ENCODE assay signal across 5 cellular contexts in genomic region chr19:8223442-8223841, GRCh38. TPM values are rescaled to one million over a fixed set of nuclear protein-coding genes. Genes with fewer than 3 reads are reported as not detected.
A peak's percentile ranks its signal among the peaks of the same experiment; 100 is the strongest.
DNase-seq lines count a peak whose midpoint lies in the region; ATAC-seq, FAIRE-seq and TF ChIP-seq lines count a peak whose summit lies in the region.
"Not testable (repeated sequence)": the region's sequence is repeated elsewhere in the genome, so short reads cannot be mapped to it uniquely, and the experiment has no call there.

No MANE protein-coding gene starts in this region.

- not testable (repeated sequence) for H3K36me3 Mint-ChIP-seq in MCF 10A (ENCODE audit: insufficient read depth, unreplicated experiment)

- CTCF ChIA-PET in HEK293 (lab: Yijun Ruan, JAX); HepG2 (lab: Yijun Ruan, JAX; ENCODE audit: low intra/inter-chr PET ratio, low total read pairs): not testable (repeated sequence)
- CTCF ChIA-PET in MCF 10A (lab: Yijun Ruan, JAX) = interaction anchor here (0.7 to 1.1 kb wide), 3 partner anchors 38 to 304 kb away, joined by 3 to 4 read pairs (median 3); no protein-coding TSS in a partner anchor

- not testable (repeated sequence) for TF ChIP-seq RAD21 in HepG2 (CRISPR knock-in tag; IDR thresholded peaks at IDR 0.05)

- H3K9ac ChIP-seq in HepG2 (ENCODE audit: insufficient read depth, low read depth, low read length) = not testable (repeated sequence)

- not testable (repeated sequence) for H3K27me3 ChIP-seq in HepG2 (ENCODE audit: control insufficient read depth in 1 of 2, insufficient read depth in 2 of 2, low read length in 2 of 2); thyroid gland

- H3K27me3 Mint-ChIP-seq in MCF 10A (ENCODE audit: insufficient read depth, unreplicated experiment) = not testable (repeated sequence)

- peaks cover 65% of the 10 kb centered on the region for H3K79me2 ChIP-seq in HepG2 (ENCODE audit: insufficient read depth, low read length)

- not testable (repeated sequence) for TF ChIP-seq CTCF in HEK293 (tag by site-specific recombination; IDR thresholded peaks at IDR 0.05); MCF 10A (IDR thresholded peaks at IDR 0.05; ENCODE audit: unreplicated experiment); HepG2 (CRISPR knock-in tag; IDR thresholded peaks at IDR 0.05); thyroid gland (IDR thresholded peaks at IDR 0.05)

- H3K36me3 ChIP-seq in HEK293 (ENCODE audit: control insufficient read depth in 2 of 2, insufficient read depth in 1 of 2, low read length in 2 of 2); thyroid gland: not testable (repeated sequence)
- peaks cover 4 to 33% of the 10 kb centered on the region in 2 experiments; a peak in 4 of 5 replicates for H3K36me3 ChIP-seq in HepG2 (replicated peaks in 1 of 2; ENCODE audit: control insufficient read depth in 1 of 2, insufficient read depth in 2 of 2, low read length in 2 of 2)

- H3K4me1 ChIP-seq in HEK293 (ENCODE audit: control insufficient read depth, insufficient read depth, low read length) = not testable (repeated sequence)
- H3K4me1 ChIP-seq in HepG2 (ENCODE audit: insufficient read depth, low read length) (peaks cover 15% of the 10 kb centered on the region), thyroid gland (peaks cover 27 to 28% of the 10 kb centered on the region in 2 donors)

- POLR2A ChIA-PET in HEK293 (lab: Yijun Ruan, JAX); HepG2 (lab: Yijun Ruan, JAX): not testable (repeated sequence)
- POLR2A ChIA-PET in MCF 10A (lab: Yijun Ruan, JAX) = interaction anchor here (2.3 kb wide), 1 partner anchor 17 kb away, joined by 11 read pairs; no protein-coding TSS in a partner anchor

- peak; percentile 33 for DNase-seq in MCF 10A (ENCODE audit: unreplicated experiment)
- DNase-seq in HepG2 (ENCODE audit: low spot score) = not testable (repeated sequence)
- peak; percentile 57 to 65 for DNase-seq in thyroid gland

- H3K9me3 Mint-ChIP-seq in MCF 10A (ENCODE audit: unreplicated experiment) = not testable (repeated sequence)

- peaks cover 14% of the 10 kb centered on the region for H4K20me1 ChIP-seq in HepG2 (ENCODE audit: insufficient read depth, low read length)

- H3K9me3 ChIP-seq in HEK293 (ENCODE audit: control insufficient read depth, insufficient read depth, low read depth, low read length); HepG2 (ENCODE audit: low read length); thyroid gland: not testable (repeated sequence)

- H2AFZ ChIP-seq in HepG2 (ENCODE audit: low read length) = not testable (repeated sequence)

- H3K4me1 Mint-ChIP-seq in MCF 10A (ENCODE audit: insufficient read depth, unreplicated experiment) = peaks cover 11% of the 10 kb centered on the region

- not testable (repeated sequence) for H3K27ac ChIP-seq in HEK293 (ENCODE audit: extremely low read depth, low read depth, low read length); HepG2 (ENCODE audit: extremely low read length, insufficient read depth, low read length)
- peak overlapping the region in 2 of 3 donors; percentile 53 to 82 for H3K27ac ChIP-seq in thyroid gland

- WGBS in HepG2 (ENCODE audit: low lambda C conversion rate) = 66% methylated on average over 7 of the region's 7 CpGs
- WGBS in thyroid gland, 2 donors = 36 to 43% methylated on average over 7 of the region's 7 CpGs

- H3K4me3 Mint-ChIP-seq in MCF 10A (ENCODE audit: unreplicated experiment) = not testable (repeated sequence)

- FAIRE-seq in HepG2 (lab: Jason Lieb, UNC) = not testable (repeated sequence)

- TF ChIP-seq EP300 in HepG2 (IDR thresholded peaks at IDR 0.05; ENCODE audit: low read depth in 2 of 2, low read length in 2 of 2); HepG2 (CRISPR knock-in tag; IDR thresholded peaks at IDR 0.05; ENCODE audit: borderline replicate concordance): not testable (repeated sequence)

- not testable (repeated sequence) for TF ChIP-seq POLR2A in HepG2 (IDR thresholded peaks at IDR 0.05; ENCODE audit: insufficient read depth in 1 of 2, low read depth in 2 of 2, low read length in 2 of 2); thyroid gland (IDR thresholded peaks at IDR 0.05)

- intact Hi-C loops in MCF 10A (cut with micrococcal nuclease) = loop anchor here (5.0 kb wide), 1 partner anchor 36 kb away; no protein-coding TSS in a partner anchor
- intact Hi-C loops in HepG2 (cut with micrococcal nuclease; ENCODE audit: unreplicated experiment); thyroid gland (cut with DNase I): not testable (repeated sequence)

- not testable (repeated sequence) for H3K27ac Mint-ChIP-seq in MCF 10A (ENCODE audit: low read depth, unreplicated experiment)

- H3K4me2 ChIP-seq in HepG2 (ENCODE audit: low read depth, low read length) = not testable (repeated sequence)

- BruUV-seq in MCF 10A (replicated peaks; lab: Mats Ljungman, UMichigan); HepG2 (replicated peaks; lab: Mats Ljungman, UMichigan): not testable (repeated sequence)

- H3K4me3 ChIP-seq in HEK293 (ENCODE audit: low read depth, low read length); HepG2 (replicated peaks in 1 of 3; ENCODE audit: insufficient read depth in 1 of 3, low read depth in 2 of 3, low read length in 3 of 3); thyroid gland (replicated peaks in 1 of 3): not testable (repeated sequence)

- in situ Hi-C loops in HepG2 (cut with HindIII; ENCODE audit: extremely low pct_ligation_motif_present, low pct_unique_long_range_greater_than_20kb) = not testable (repeated sequence)

- ATAC-seq in esophagus mucosa = peak; percentile 32
- not testable (repeated sequence) for ATAC-seq in HepG2

TF ChIP-seq in HEK293, 187 proteins besides CTCF, POLR2A, EP300 and RAD21:
- peak; percentile 93 for TF ChIP-seq KLF1 (tag by site-specific recombination; IDR thresholded peaks at IDR 0.05)

TF ChIP-seq in HepG2, 621 proteins besides CTCF, POLR2A, EP300 and RAD21:
- TF ChIP-seq SOX13 (IDR thresholded peaks at IDR 0.05) = not testable (repeated sequence)
- TF ChIP-seq SOX13 (CRISPR knock-in tag; conservative IDR thresholded peaks at IDR 0.05 in 1 of 2, IDR thresholded peaks at IDR 0.05 in 1 of 2) (peak in 1 of 2 experiments; percentile 16; a peak in 1 of 4 replicates), ZNF263 (CRISPR knock-in tag; IDR thresholded peaks at IDR 0.05) (0 out of 2 replicates have a peak, but pooled peaks have one; percentile 19), ZNF121 (CRISPR knock-in tag; IDR thresholded peaks at IDR 0.05) (peak; percentile 89)

RNA-seq across cellular contexts. Expression of gene CERS4, which starts 14.3 kb away (rescaled TPM):
- total RNA-seq in MCF 10A (2022) = 1.1 and 1.5 TPM in 2 replicates
- total RNA-seq in esophagus mucosa = 84.8 TPM
- total RNA-seq in HepG2 (2016; rRNA removed; fragmentation: Illumina TruSeq; extraction: Trizol) = 47.4 and 83.5 TPM in 2 replicates
- 54.7 and 67.0 TPM in 2 replicates for total RNA-seq in HepG2 (2016; cell fraction: cytosol; rRNA removed; fragmentation: Illumina TruSeq; extraction: Trizol; ENCODE audit: low read depth)
- total RNA-seq in HepG2 (2016; cell fraction: insoluble cytoplasmic fraction; rRNA removed; fragmentation: Illumina TruSeq; extraction: Trizol) = 42.9 and 82.5 TPM in 2 replicates
- total RNA-seq in HepG2 (2016; cell fraction: membrane; rRNA removed; fragmentation: Illumina TruSeq; extraction: Trizol) = 68.0 and 79.4 TPM in 2 replicates
- 76.2 and 78.4 TPM in 2 replicates for total RNA-seq in HepG2 (2016; cell fraction: nucleus; rRNA removed; fragmentation: Illumina TruSeq; extraction: Trizol)
- polyA plus RNA-seq in HepG2 (2011; rRNA removed) = 74.7 and 97.6 TPM in 2 replicates
- polyA plus RNA-seq in HepG2 (2011; cell fraction: cytosol; rRNA removed) = 78.3 and 82.4 TPM in 2 replicates
- polyA plus RNA-seq in HepG2 (2011; cell fraction: nucleus; rRNA removed) = 83.2 and 92.3 TPM in 2 replicates
- 34.1 and 40.8 TPM in 2 replicates for polyA plus RNA-seq in HepG2 (2012)
- polyA plus RNA-seq in HepG2 (2016; cell fraction: cytosol; fragmentation: Illumina TruSeq; extraction: Trizol; ENCODE audit: low read depth) = 47.5 and 59.8 TPM in 2 replicates
- polyA plus RNA-seq in HepG2 (2016; cell fraction: insoluble cytoplasmic fraction; fragmentation: Illumina TruSeq; extraction: Trizol; ENCODE audit: low read depth) = 44.2 and 45.5 TPM in 2 replicates
- polyA plus RNA-seq in HepG2 (2016; cell fraction: membrane; fragmentation: Illumina TruSeq; extraction: Trizol; ENCODE audit: low read depth) = 53.9 and 57.1 TPM in 2 replicates
- polyA plus RNA-seq in HepG2 (2016; cell fraction: nucleus; fragmentation: Illumina TruSeq; extraction: Trizol; ENCODE audit: insufficient read depth, low read depth) = 122 and 128 TPM in 2 replicates
- polyA minus RNA-seq in HepG2 (2011; rRNA and poly(A)+ RNA removed; ENCODE audit: low replicate concordance) = 0.19 and 131 TPM in 2 replicates
- polyA minus RNA-seq in HepG2 (2011; cell fraction: cytosol; rRNA and poly(A)+ RNA removed) = 24.3 and 31.5 TPM in 2 replicates
- polyA minus RNA-seq in HepG2 (2011; cell fraction: nucleus; rRNA and poly(A)+ RNA removed) = 20.2 and 23.6 TPM in 2 replicates
- 100 to 1,000 TPM; 123 to 175 (median 144) TPM for total RNA-seq in thyroid gland

Comparison
In these comparisons a context has a peak if more than half of its experiments do, and no peak if none do; other contexts are left out.
1. RNA of gene CERS4, which starts 14.3 kb away (total RNA-seq): 123 to 175 TPM in thyroid gland, 84.8 TPM in esophagus mucosa (single experiment) and 42.9 to 83.5 TPM in HepG2; 1.1 to 1.5 TPM in MCF 10A; every median in the first group is over 10 times any median in the second.